12 cellular contexts compared by ENCODE assay signal in the genomic region with DNA sequence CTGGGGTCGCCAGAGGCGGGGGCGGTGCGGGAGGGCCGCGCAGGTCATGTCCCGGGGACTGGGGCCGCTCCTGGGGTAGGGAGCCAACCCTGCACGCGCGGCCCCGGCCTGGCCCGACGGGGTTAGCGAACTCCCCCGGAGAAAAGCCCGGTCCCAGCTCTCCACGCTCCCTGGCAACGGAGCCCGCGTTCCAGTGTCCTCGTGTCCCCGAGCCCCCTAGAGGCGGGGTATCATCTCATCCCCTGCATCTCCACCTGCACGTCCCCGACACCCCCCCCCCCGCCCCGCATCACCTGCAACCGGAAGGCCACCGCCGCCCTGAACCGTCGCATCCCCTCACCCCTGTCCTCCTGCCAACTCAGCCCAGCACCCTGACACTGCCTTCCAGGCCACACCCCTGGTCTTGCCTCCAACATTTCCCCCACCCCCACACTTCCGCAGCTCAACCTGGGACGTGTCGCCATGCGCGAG. TPM values are rescaled to one million over a fixed set of nuclear protein-coding genes. Genes with fewer than 3 reads are reported as not detected.
DNase-seq lines count a peak whose midpoint lies in the region; ATAC-seq and TF ChIP-seq lines count a peak whose summit lies in the region.
"Had no signal": no experiment of that assay in that cellular context is flagged by ENCODE, and none has a peak within 500 bp of the region (broad histone marks: within the 10 kb centered on the region; RNA-seq: fewer than 3 reads in every experiment).

No MANE protein-coding gene starts in this region.

- H3K27me3 Mint-ChIP-seq in CD4-positive, alpha-beta T cell: no peaks in the 10 kb centered on the region
- peaks cover 0 to 5% (median 1%) of the 10 kb centered on the region in 3 donors for H3K27me3 Mint-ChIP-seq in immature natural killer cell (ENCODE audit: low read depth in 3 of 3)

- ATAC-seq in CD4-positive, alpha-beta T cell (ENCODE audit: poor library complexity): peak; percentile 97
- no peak for ATAC-seq in GM21515 (IDR thresholded peaks at IDR 0.05; ENCODE audit: unreplicated experiment)

- CTCF ChIA-PET in CD4-positive, alpha-beta T cell (lab: Charles Lee): interaction anchor here (1.6 kb wide), 1 partner anchor 10 kb away, joined by 4 read pairs; no protein-coding TSS in a partner anchor

- no peak overlapping the region for H3K27ac ChIP-seq in CD4-positive, alpha-beta T cell (ENCODE audit: low read depth, low read length)
- H3K27ac ChIP-seq: ascending aorta, parathyroid adenoma had no signal

- peaks cover 6% of the 10 kb centered on the region for H3K4me1 Mint-ChIP-seq in CD4-positive, alpha-beta T cell (ENCODE audit: low read depth)
- H3K4me1 Mint-ChIP-seq in immature natural killer cell: peaks cover 0 to 4% of the 10 kb centered on the region in 2 donors

- intact Hi-C loops in CD4-positive, alpha-beta T cell (cut with DNase I, micrococcal nuclease): no loop called here

- no peaks in the 10 kb centered on the region for H3K9me3 ChIP-seq in CD4-positive, alpha-beta T cell (ENCODE audit: control insufficient read depth, low read length)
- H3K9me3 ChIP-seq: ascending aorta had no signal

- no peak overlapping the region for H3K27ac Mint-ChIP-seq in CD4-positive, alpha-beta T cell
- no peak overlapping the region for H3K27ac Mint-ChIP-seq in immature natural killer cell

- DNase-seq in CD4-positive, alpha-beta T cell: peak in 9 of 10 experiments; percentile 12 to 58 (median 42)
- peak; percentile 9 for DNase-seq in T-helper 9 cell
- DNase-seq in activated gamma-delta T cell treated with anti-CD3 and anti-CD28 coated beads, Interleukin-2, amount 50 U/mL, for 16 hours (ENCODE audit: low read depth): peak; percentile 17
- DNase-seq in stimulated activated CD4-positive, alpha-beta T cell treated with anti-CD3 and anti-CD28 coated beads, Interleukin-12 subunit alpha, Interleukin-12 subunit beta, amount 100 ng/mL, for 4 hours: peak; percentile 52
- DNase-seq in SW480 (ENCODE audit: low spot score): no peak
- no peak for DNase-seq in immature natural killer cell
- no peak for DNase-seq in kidney glomerular epithelial cell (lab: John Stamatoyannopoulos, UW)
- DNase-seq: glutamatergic neuron, NCI-H446 had no signal

- H3K9me3 Mint-ChIP-seq in CD4-positive, alpha-beta T cell: no peaks in the 10 kb centered on the region
- H3K9me3 Mint-ChIP-seq in immature natural killer cell: no peaks in the 10 kb centered on the region

- H3K4me3 Mint-ChIP-seq in CD4-positive, alpha-beta T cell: peak overlapping the region; percentile 30
- peak overlapping the region in 1 of 5 donors; percentile 42 for H3K4me3 Mint-ChIP-seq in immature natural killer cell

- POLR2A ChIA-PET in CD4-positive, alpha-beta T cell (lab: Charles Lee): interaction anchor here (0.5 to 3.3 kb wide), 2 partner anchors 42 to 239 kb away, joined by 4 to 17 read pairs; a partner anchor contains a TSS

- no peak for TF ChIP-seq CTCF in CD4-positive, alpha-beta T cell (IDR thresholded peaks at IDR 0.05)

- no peaks in the 10 kb centered on the region for H3K27me3 ChIP-seq in CD4-positive, alpha-beta T cell (ENCODE audit: control insufficient read depth, insufficient read depth, low read length)
- H3K27me3 ChIP-seq: ascending aorta had no signal

- H3K36me3 Mint-ChIP-seq in CD4-positive, alpha-beta T cell (ENCODE audit: low read depth): peaks cover 17% of the 10 kb centered on the region
- peaks cover 0 to 10% (median 9%) of the 10 kb centered on the region in 3 donors for H3K36me3 Mint-ChIP-seq in immature natural killer cell

RNA-seq across cellular contexts. Expression of a gene that starts 2.7 kb away (rescaled TPM):
- total RNA-seq in CD4-positive, alpha-beta T cell: not detected
- polyA plus RNA-seq in immature natural killer cell: under 1 TPM in 2 of 3 donors, not detected in 1; 0.26 to 0.45 TPM
- total RNA-seq: ascending aorta had no signal

RNA-seq across cellular contexts. Expression of a gene that starts 53.6 kb away (rescaled TPM):
- total RNA-seq in CD4-positive, alpha-beta T cell: 1 to 10 TPM; 4.6 to 5.5 TPM
- polyA plus RNA-seq in immature natural killer cell: 1 to 10 TPM; 2.6 to 5.5 (median 3.7) TPM

RNA-seq across cellular contexts. Expression of a gene that starts 59.5 kb away (rescaled TPM):
- total RNA-seq in CD4-positive, alpha-beta T cell: under 1 TPM in 1 of 2 experiments, not detected in 1; 0.11 TPM
- polyA plus RNA-seq in immature natural killer cell: not detected

Comparison
In these comparisons a context has a peak if more than half of its experiments do, and no peak if none do; other contexts are left out.
1. DNase-seq: peak in CD4-positive, alpha-beta T cell (9 of 10), T-helper 9 cell (single experiment), activated gamma-delta T cell treated with anti-CD3 and anti-CD28 coated beads, Interleukin-2, amount 50 U/mL, for 16 hours (single experiment) and stimulated activated CD4-positive, alpha-beta T cell treated with anti-CD3 and anti-CD28 coated beads, Interleukin-12 subunit alpha, Interleukin-12 subunit beta, amount 100 ng/mL, for 4 hours (single experiment); none in SW480 (single experiment), immature natural killer cell (0 of 3) and kidney glomerular epithelial cell (single experiment).